In the genomic region with DNA sequence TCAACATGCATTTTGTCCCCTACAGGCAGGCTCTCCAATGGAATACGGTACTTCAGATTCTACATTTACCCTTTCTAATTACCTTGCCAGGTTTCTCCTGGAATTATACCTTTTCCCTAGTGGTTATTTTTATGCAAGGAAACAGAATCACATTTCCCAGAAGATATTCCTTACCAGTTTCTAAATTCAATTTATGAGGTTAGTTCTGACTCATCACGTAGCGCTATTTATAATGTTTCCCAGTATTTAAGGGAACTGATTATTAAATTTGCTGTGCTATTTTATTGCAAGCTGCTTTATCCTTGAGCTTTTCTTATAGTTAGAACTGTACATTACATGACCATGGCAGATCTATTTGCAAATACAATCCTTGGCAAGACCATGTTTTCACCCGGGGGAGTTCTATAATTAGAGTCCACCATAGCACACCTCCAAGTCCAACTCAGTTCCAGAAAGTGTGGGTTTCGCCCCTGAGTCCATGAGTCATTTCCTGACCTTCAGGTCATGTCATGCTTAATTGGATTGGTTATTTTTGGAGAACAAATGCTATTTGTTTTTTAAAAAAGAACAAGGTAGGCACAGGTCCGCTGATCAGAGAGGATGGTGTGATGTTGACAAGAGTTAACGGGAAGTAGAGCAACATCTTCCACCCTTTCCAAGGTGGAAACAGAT, we compare ENCODE assay signal across 9 cellular contexts.
DNase-seq lines count a peak whose midpoint lies in the region; ATAC-seq and TF ChIP-seq lines count a peak whose summit lies in the region.
"Had no signal": no experiment of that assay in that cellular context is flagged by ENCODE, and none has a peak within 500 bp of the region (broad histone marks: within the 10 kb centered on the region; RNA-seq: fewer than 3 reads in every experiment).

No MANE protein-coding gene starts in this region.

- H3K4me3 ChIP-seq in epithelial cell of esophagus (ENCODE audit: low read length) = no peak overlapping the region
- H3K4me3 ChIP-seq in upper lobe of left lung = no peak overlapping the region

- H3K27ac Mint-ChIP-seq in activated T-cell treated with anti-CD3 and anti-CD28 coated beads, Interleukin-2, amount 50 U/mL, for 72 hours = no peak overlapping the region

- no peaks in the 10 kb centered on the region for H3K36me3 ChIP-seq in upper lobe of left lung

- 84 to 85% methylated on average over 7 of the region's 7 CpGs for WGBS in upper lobe of left lung, 2 donors

- H3K4me1 ChIP-seq in upper lobe of left lung = peaks cover 11 to 32% (median 15%) of the 10 kb centered on the region in 4 donors

- peaks cover 14% of the 10 kb centered on the region for H3K4me1 Mint-ChIP-seq in activated T-cell treated with anti-CD3 and anti-CD28 coated beads, Interleukin-2, amount 50 U/mL, for 72 hours (ENCODE audit: low read depth)

- peak; percentile 10 to 11 for DNase-seq in activated T-cell treated with anti-CD3 and anti-CD28 coated beads, Interleukin-2, amount 50 U/mL, for 72 hours
- DNase-seq in activated T-cell treated with anti-CD3 and anti-CD28 coated beads, Interleukin-2, amount 50 U/mL, for 48 hours = no peak
- DNase-seq in epithelial cell of esophagus (ENCODE audit: low read depth) (peak; percentile 48), upper lobe of left lung (no peak), NCI-H146 (lab: John Stamatoyannopoulos, UW) (no peak), amniotic stem cell (lab: John Stamatoyannopoulos, UW) (no peak), NCI-H82 (lab: John Stamatoyannopoulos, UW) (no peak)
- DNase-seq: NCI-H446 treated with DMSO at 0.1 percent for 48 hours had no signal

- TF ChIP-seq CTCF in epithelial cell of esophagus (IDR thresholded peaks at IDR 0.05; ENCODE audit: insufficient read depth, low read depth, low read length, missing control alignments) (no peak), upper lobe of left lung (IDR thresholded peaks at IDR 0.05) (no peak)

- H3K4me3 Mint-ChIP-seq in activated T-cell treated with anti-CD3 and anti-CD28 coated beads, Interleukin-2, amount 50 U/mL, for 72 hours = peak overlapping the region in 1 of 2 donors; percentile 13

- peaks cover 28% of the 10 kb centered on the region for H3K27me3 Mint-ChIP-seq in activated T-cell treated with anti-CD3 and anti-CD28 coated beads, Interleukin-2, amount 50 U/mL, for 72 hours (ENCODE audit: low read depth)

- ATAC-seq in activated T-cell treated with anti-CD3 and anti-CD28 coated beads, Interleukin-2, amount 50 U/mL, for 72 hours (replicated peaks in 1 of 2) = peak; percentile 62 to 79
- ATAC-seq in HG03196 (IDR thresholded peaks at IDR 0.05; ENCODE audit: unreplicated experiment) (peak; percentile 75), upper lobe of left lung (ENCODE audit: low FRiP score in 2 of 2) (no peak)

- no peak for TF ChIP-seq EP300 in upper lobe of left lung (IDR thresholded peaks at IDR 0.05)

- peaks cover 0 to 6% of the 10 kb centered on the region in 2 donors for H3K36me3 Mint-ChIP-seq in activated T-cell treated with anti-CD3 and anti-CD28 coated beads, Interleukin-2, amount 50 U/mL, for 72 hours (ENCODE audit: insufficient read depth in 2 of 2)

- H3K27ac ChIP-seq in upper lobe of left lung = peak overlapping the region in 3 of 4 donors; percentile 67 to 75 (median 69)

- H3K27me3 ChIP-seq in upper lobe of left lung = no peaks in the 10 kb centered on the region

- no peaks in the 10 kb centered on the region for H3K9me3 ChIP-seq in upper lobe of left lung

- no peak for TF ChIP-seq POLR2A in upper lobe of left lung (IDR thresholded peaks at IDR 0.05)

- H3K9me3 Mint-ChIP-seq in activated T-cell treated with anti-CD3 and anti-CD28 coated beads, Interleukin-2, amount 50 U/mL, for 72 hours = peaks cover 0 to 5% of the 10 kb centered on the region in 2 donors

Comparison
In these comparisons a context has a peak if more than half of its experiments do, and no peak if none do; other contexts are left out.
1. DNase-seq: peak in activated T-cell treated with anti-CD3 and anti-CD28 coated beads, Interleukin-2, amount 50 U/mL, for 72 hours (2 of 2) and epithelial cell of esophagus (single experiment); none in activated T-cell treated with anti-CD3 and anti-CD28 coated beads, Interleukin-2, amount 50 U/mL, for 48 hours (0 of 2), upper lobe of left lung (0 of 2), NCI-H146 (single experiment), amniotic stem cell (single experiment) and NCI-H82 (single experiment).
2. ATAC-seq: peak in activated T-cell treated with anti-CD3 and anti-CD28 coated beads, Interleukin-2, amount 50 U/mL, for 72 hours (2 of 2) and HG03196 (single experiment); none in upper lobe of left lung (0 of 2).